In genomic region chr22:18023509-18024275, GRCh38 we compare ENCODE assay signal across 8 cellular contexts. TPM values are rescaled to one million over a fixed set of nuclear protein-coding genes. Genes with fewer than 3 reads are reported as not detected.
A peak's percentile ranks its signal among the peaks of the same experiment; 100 is the strongest.
DNase-seq lines count a peak whose midpoint lies in the region; ATAC-seq and TF ChIP-seq lines count a peak whose summit lies in the region.

No MANE protein-coding gene starts in this region.

- H3K27me3 ChIP-seq in WERI-Rb-1 (ENCODE audit: insufficient read depth, low read depth, severe bottlenecking) = no peaks in the 10 kb centered on the region
- H3K27me3 ChIP-seq in dorsolateral prefrontal cortex = no peaks in the 10 kb centered on the region

- H3K4me3 ChIP-seq in WERI-Rb-1 (ENCODE audit: low read depth, low read length) (peak overlapping the region; percentile 47), dorsolateral prefrontal cortex (peak overlapping the region; percentile 65 to 96 (median 86))

- DNase-seq in NCI-H187 (lab: John Stamatoyannopoulos, UW) (peak; percentile 24 to 42), NCI-H187 treated with DMSO at 0.1 percent for 48 hours (lab: John Stamatoyannopoulos, UW) (no peak), NCI-H1105 (lab: John Stamatoyannopoulos, UW) (peak; percentile 58), WERI-Rb-1 (peak; percentile 82), dorsolateral prefrontal cortex (peak; percentile 59 to 83 (median 74)), left kidney (ENCODE audit: low read depth, low spot score) (peak; percentile 91)
- DNase-seq in stimulated activated CD4-positive, alpha-beta T cell treated with anti-CD3 and anti-CD28 coated beads, Interleukin-12 subunit alpha, Interleukin-12 subunit beta, amount 100 ng/mL, for 48 hours (ENCODE audit: low read depth in 2 of 3, low spot score in 1 of 3) = peak in 2 of 3 donors; percentile 7 to 38

- no peak for ATAC-seq in HG03196 (IDR thresholded peaks at IDR 0.05; ENCODE audit: unreplicated experiment)

- H3K27ac ChIP-seq in WERI-Rb-1 (peak overlapping the region; percentile 55), dorsolateral prefrontal cortex (peak overlapping the region; percentile 59 to 97 (median 93))

- TF ChIP-seq CTCF in WERI-Rb-1 (IDR thresholded peaks at IDR 0.05; ENCODE audit: low read depth, low read length) (peak; percentile 20; the same call in 1 of the 2 replicates), dorsolateral prefrontal cortex (IDR thresholded peaks at IDR 0.05 in 54 of 56, conservative IDR thresholded peaks at IDR 0.05 in 2 of 56; ENCODE audit: low read depth in 1 of 56, partially characterized antibody in 56 of 56) (peak in 37 of 56 donors; percentile 0 to 56 (median 32))

- intact Hi-C loops in dorsolateral prefrontal cortex (cut with DNase I) = loop anchor here (1.0 to 5.0 kb wide), 7 partner anchors 21 to 191 kb away; partner anchors contain the start of gene PEX26 (in 1 of the 2)

- H3K9me3 ChIP-seq in WERI-Rb-1 (ENCODE audit: severe bottlenecking) = no peaks in the 10 kb centered on the region

- no peaks in the 10 kb centered on the region for H3K36me3 ChIP-seq in WERI-Rb-1

RNA-seq across cellular contexts. Expression of gene MICAL3, which starts 0.7 kb away (rescaled TPM):
- 100 to 1,000 TPM; 126 to 274 (median 183) TPM for total RNA-seq in dorsolateral prefrontal cortex

RNA-seq across cellular contexts. Expression of gene PEX26, which starts 54.1 kb away (rescaled TPM):
- total RNA-seq in dorsolateral prefrontal cortex = 10 to 100 TPM; 40.8 to 77.7 (median 61.3) TPM
